8 cellular contexts compared by ENCODE assay signal in the genomic region with DNA sequence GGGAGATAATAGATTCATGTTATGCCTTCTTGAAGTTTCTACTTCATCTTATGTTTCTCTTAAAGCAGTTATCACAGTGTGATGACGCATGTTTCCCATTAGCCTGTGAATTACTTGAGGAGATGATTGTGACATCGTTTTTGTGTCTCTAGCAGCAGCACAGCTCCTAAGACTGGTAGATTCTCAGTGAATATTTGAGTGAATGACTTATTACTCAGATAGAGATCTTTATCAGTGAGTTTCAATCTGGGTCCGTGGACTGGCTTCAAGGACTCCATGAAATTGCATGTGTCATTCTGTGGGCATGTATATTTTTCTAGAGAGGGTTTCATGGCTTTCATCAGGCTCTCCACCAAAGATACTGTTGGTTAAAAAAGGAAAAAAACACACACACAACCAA. TPM values are rescaled to one million over a fixed set of nuclear protein-coding genes. Genes with fewer than 3 reads are reported as not detected.
DNase-seq lines count a peak whose midpoint lies in the region; ATAC-seq and TF ChIP-seq lines count a peak whose summit lies in the region.

No MANE protein-coding gene starts in this region.

- H3K27ac Mint-ChIP-seq in activated naive CD8-positive, alpha-beta T cell treated with anti-CD3 and anti-CD28 coated beads, Interleukin-2, amount 10 ng/mL, durations not matched to agents 7 days and 5 days: peak overlapping the region; percentile 82
- H3K27ac Mint-ChIP-seq in mesothelial cell of epicardium: peak overlapping the region; percentile 19

- peaks cover 70% of the 10 kb centered on the region for H3K4me1 Mint-ChIP-seq in activated naive CD8-positive, alpha-beta T cell treated with anti-CD3 and anti-CD28 coated beads, Interleukin-2, amount 10 ng/mL, durations not matched to agents 7 days and 5 days
- peaks cover 37% of the 10 kb centered on the region for H3K4me1 Mint-ChIP-seq in mesothelial cell of epicardium

- peak; percentile 6 for DNase-seq in stimulated activated naive CD4-positive, alpha-beta T cell treated with Interleukin-2 at 50 U/mL for 16 hours (lab: John Stamatoyannopoulos, UW)
- DNase-seq in stimulated activated naive CD4-positive, alpha-beta T cell (lab: John Stamatoyannopoulos, UW): no peak
- no peak for DNase-seq in activated naive CD8-positive, alpha-beta T cell treated with anti-CD3 and anti-CD28 coated beads, Interleukin-2, amount 10 ng/mL, durations not matched to agents 7 days and 5 days
- DNase-seq in mesothelial cell of epicardium (ENCODE audit: low spot score in 2 of 2, unreplicated experiment in 2 of 2): no peak
- no peak for DNase-seq in foreskin melanocyte
- no peak for DNase-seq in iPS-NIHi11 (ENCODE audit: low spot score)

- no peak for TF ChIP-seq CTCF in mesothelial cell of epicardium (IDR thresholded peaks at IDR 0.05; ENCODE audit: unreplicated experiment)

- H3K9me3 Mint-ChIP-seq in activated naive CD8-positive, alpha-beta T cell treated with anti-CD3 and anti-CD28 coated beads, Interleukin-2, amount 10 ng/mL, durations not matched to agents 7 days and 5 days: peaks cover 8% of the 10 kb centered on the region
- H3K9me3 Mint-ChIP-seq in mesothelial cell of epicardium: no peaks in the 10 kb centered on the region

- no peaks in the 10 kb centered on the region for H3K27me3 Mint-ChIP-seq in activated naive CD8-positive, alpha-beta T cell treated with anti-CD3 and anti-CD28 coated beads, Interleukin-2, amount 10 ng/mL, durations not matched to agents 7 days and 5 days
- no peaks in the 10 kb centered on the region for H3K27me3 Mint-ChIP-seq in mesothelial cell of epicardium (ENCODE audit: low read depth)

- no peak for ATAC-seq in activated naive CD8-positive, alpha-beta T cell treated with anti-CD3 and anti-CD28 coated beads, Interleukin-2, amount 10 ng/mL, durations not matched to agents 7 days and 5 days (ENCODE audit: low read depth)
- ATAC-seq in HG03139 (IDR thresholded peaks at IDR 0.05; ENCODE audit: unreplicated experiment) (no peak), GM18498 (IDR thresholded peaks at IDR 0.05; ENCODE audit: unreplicated experiment) (no peak)

- H3K36me3 Mint-ChIP-seq in activated naive CD8-positive, alpha-beta T cell treated with anti-CD3 and anti-CD28 coated beads, Interleukin-2, amount 10 ng/mL, durations not matched to agents 7 days and 5 days: peaks cover 29% of the 10 kb centered on the region
- peaks cover 11% of the 10 kb centered on the region for H3K36me3 Mint-ChIP-seq in mesothelial cell of epicardium

- POLR2A ChIA-PET in activated naive CD8-positive, alpha-beta T cell treated with anti-CD3 and anti-CD28 coated beads, Interleukin-2, amount 10 ng/mL, durations not matched to agents 7 days and 5 days (lab: Charles Lee): interaction anchor here (0.5 to 3.9 kb wide), 10 partner anchors 10 to 259 kb away, joined by 3 to 36 read pairs (median 4); a partner anchor contains a TSS

- H3K4me3 Mint-ChIP-seq in activated naive CD8-positive, alpha-beta T cell treated with anti-CD3 and anti-CD28 coated beads, Interleukin-2, amount 10 ng/mL, durations not matched to agents 7 days and 5 days: peak overlapping the region; percentile 52
- H3K4me3 Mint-ChIP-seq in mesothelial cell of epicardium: no peak overlapping the region

RNA-seq across cellular contexts. Expression of a gene that starts 29.9 kb away (rescaled TPM):
- 10 to 100 TPM; 24.0 to 25.3 TPM for total RNA-seq in activated naive CD8-positive, alpha-beta T cell treated with anti-CD3 and anti-CD28 coated beads, Interleukin-2, amount 10 ng/mL, durations not matched to agents 7 days and 5 days
- 7.5 to 9.9 TPM (median 8.7 TPM) in 3 replicates for total RNA-seq in mesothelial cell of epicardium
